ENCODE assay signal across 8 cellular contexts in genomic region chr7:33905389-33906032, GRCh38. TPM values are rescaled to one million over a fixed set of nuclear protein-coding genes. Genes with fewer than 3 reads are reported as not detected.
A peak's percentile ranks its signal among the peaks of the same experiment; 100 is the strongest.
DNase-seq lines count a peak whose midpoint lies in the region; ATAC-seq and TF ChIP-seq lines count a peak whose summit lies in the region.

Gene BMPER (plus strand): TSS chr7:33905539. CDS start chr7:33905614, 75 bp downstream.

- no peak for TF ChIP-seq EP300 in esophagus muscularis mucosa (IDR thresholded peaks at IDR 0.05)

- H3K4me3 ChIP-seq in BJ (ENCODE audit: low read depth, low read length) (peak within 1 kb of the TSS; percentile 57), esophagus muscularis mucosa (peak within 1 kb of the TSS; percentile 59 to 76 (median 66)), aorta (ENCODE audit: low read length in 2 of 2) (peak within 1 kb of the TSS; percentile 27 to 47)

- peak; percentile 24 for ATAC-seq in HG03432 (IDR thresholded peaks at IDR 0.05; ENCODE audit: unreplicated experiment)
- ATAC-seq in T-cell (replicated peaks in 1 of 4), result no peak
- ATAC-seq in naive B cell (ENCODE audit: low read depth in 2 of 2), result peak in 1 of 2 donors; percentile 39
- ATAC-seq in aorta (ENCODE audit: low FRiP score), result peak; percentile 67
- ATAC-seq in GM18861 (IDR thresholded peaks at IDR 0.05; ENCODE audit: unreplicated experiment), result no peak

- H3K4me3 Mint-ChIP-seq in T-cell (peak within 1 kb of the TSS; percentile 21 to 66 (median 59)), naive B cell (peak within 1 kb of the TSS; percentile 73 to 88 (median 81))

- 6% methylated on average over 33 of the region's 47 CpGs for WGBS in esophagus muscularis mucosa
- WGBS in aorta, 2 donors, result 9 to 14% methylated on average over 26 to 44 of the region's 47 CpGs

- H3K27ac Mint-ChIP-seq in T-cell, result no peak within 1 kb of the TSS
- no peak within 1 kb of the TSS for H3K27ac Mint-ChIP-seq in naive B cell

- intact Hi-C loops in esophagus muscularis mucosa (cut with DNase I) (no loop called here), aorta (cut with DNase I) (no loop called here)

- peaks cover 61 to 64% of the 10 kb centered on the region in 2 donors for H3K27me3 Mint-ChIP-seq in T-cell
- H3K27me3 Mint-ChIP-seq in naive B cell, result peaks cover 60 to 79% (median 62%) of the 10 kb centered on the region in 3 donors

- no peak for TF ChIP-seq CTCF in BJ (IDR thresholded peaks at IDR 0.05; ENCODE audit: insufficient read depth, low read depth, low read length)
- no peak for TF ChIP-seq CTCF in esophagus muscularis mucosa (IDR thresholded peaks at IDR 0.05)

- H3K9me3 ChIP-seq in esophagus muscularis mucosa, result no peaks in the 10 kb centered on the region
- H3K9me3 ChIP-seq in aorta (ENCODE audit: control insufficient read depth, low read length), result no peaks in the 10 kb centered on the region

- CTCF ChIA-PET in BJ (lab: Yijun Ruan, JAX) (interaction anchor here (1.1 to 3.2 kb wide), 4 partner anchors 10 to 446 kb away, joined by 4 to 20 read pairs (median 8); no protein-coding TSS in a partner anchor), T-cell (lab: Charles Lee) (interaction anchor here in 1 of 2 donors (1.3 kb wide), 1 partner anchor 27 kb away, joined by 3 read pairs; no protein-coding TSS in a partner anchor)

- H3K4me1 Mint-ChIP-seq in T-cell, result peaks cover 7 to 12% (median 9%) of the 10 kb centered on the region in 3 donors
- peaks cover 6 to 16% (median 11%) of the 10 kb centered on the region in 3 donors for H3K4me1 Mint-ChIP-seq in naive B cell

- H3K36me3 ChIP-seq in BJ (ENCODE audit: control insufficient read depth, insufficient read depth, low read length) (no peaks in the 10 kb centered on the region), esophagus muscularis mucosa (no peaks in the 10 kb centered on the region), aorta (ENCODE audit: control insufficient read depth in 1 of 2, insufficient read depth in 2 of 2, low read length in 1 of 2) (no peaks in the 10 kb centered on the region)

- no peaks in the 10 kb centered on the region for H3K36me3 Mint-ChIP-seq in T-cell
- no peaks in the 10 kb centered on the region for H3K36me3 Mint-ChIP-seq in naive B cell

- POLR2A ChIA-PET in BJ (lab: Charles Lee), result interaction anchor here (0.7 kb wide), 2 partner anchors 229 to 1944 kb away, joined by 10 to 15 read pairs; no protein-coding TSS in a partner anchor
- POLR2A ChIA-PET in T-cell (lab: Charles Lee), result no interaction called here

- no peak for TF ChIP-seq POLR2A in esophagus muscularis mucosa (IDR thresholded peaks at IDR 0.05; ENCODE audit: low read depth)

- H3K27me3 ChIP-seq in BJ (ENCODE audit: control insufficient read depth, insufficient read depth, low read length) (no peaks in the 10 kb centered on the region), esophagus muscularis mucosa (peaks cover 0 to 25% (median 0%) of the 10 kb centered on the region in 4 donors), aorta (ENCODE audit: control insufficient read depth in 1 of 2, insufficient read depth in 2 of 2, low read length in 1 of 2) (no peaks in the 10 kb centered on the region)

- no peaks in the 10 kb centered on the region for H3K9me3 Mint-ChIP-seq in T-cell
- H3K9me3 Mint-ChIP-seq in naive B cell, result no peaks in the 10 kb centered on the region

- DNase-seq in BJ (ENCODE audit: low read depth) (no peak), T-cell (no peak), esophagus muscularis mucosa (ENCODE audit: extremely low spot score) (no peak), naive B cell (no peak), aorta (peak in 1 of 2 donors; percentile 80), middle frontal gyrus (ENCODE audit: extremely low spot score, low spot score) (no peak)

- H3K27ac ChIP-seq in esophagus muscularis mucosa (replicated peaks in 1 of 4) (peak within 1 kb of the TSS; percentile 38 to 68 (median 50)), aorta (ENCODE audit: low read depth in 1 of 2, low read length in 2 of 2) (no peak within 1 kb of the TSS)

- H3K4me1 ChIP-seq in esophagus muscularis mucosa, result peaks cover 10 to 27% (median 23%) of the 10 kb centered on the region in 4 donors
- H3K4me1 ChIP-seq in aorta (ENCODE audit: control insufficient read depth in 1 of 2, insufficient read depth in 2 of 2, low read length in 2 of 2), result peaks cover 0 to 3% of the 10 kb centered on the region in 2 donors

RNA-seq across cellular contexts. Expression of gene BMPER, which starts in this region (rescaled TPM):
- polyA plus RNA-seq in BJ (2011; rRNA removed) (7.0 and 8.8 TPM in 2 replicates), naive B cell (ENCODE audit: low read depth in 6 of 6) (not detected), aorta (1 to 10 TPM in 1 of 2 donors, under 1 TPM in 1; 0.88 to 1.1 TPM)
- 6.4 and 7.9 TPM in 2 replicates for polyA minus RNA-seq in BJ (2011; rRNA and poly(A)+ RNA removed)
- total RNA-seq in T-cell (under 1 TPM in 2 of 5 donors, not detected in 3; 0.20 to 0.47 TPM), esophagus muscularis mucosa (1 to 10 TPM in 3 of 4 donors, under 1 TPM in 1; 0.65 to 6.5 (median 3.5) TPM), aorta (10 to 100 TPM in 1 of 2 donors, 1 to 10 TPM in 1; 2.2 to 14.0 TPM)

Comparison
In these comparisons a context has a peak if more than half of its experiments do, and no peak if none do; other contexts are left out.
1. ATAC-seq: peak in HG03432 (single experiment) and aorta (single experiment); none in T-cell (0 of 4) and GM18861 (single experiment).
2. H3K27ac ChIP-seq: peak in esophagus muscularis mucosa (4 of 4); none in aorta (0 of 2).
3. Peak in every context shown above with its lines, with median percentiles within 50 percentile points of each other: H3K4me3 ChIP-seq.